Comparison of ENCODE assay signal across 10 cellular contexts in the genomic region with DNA sequence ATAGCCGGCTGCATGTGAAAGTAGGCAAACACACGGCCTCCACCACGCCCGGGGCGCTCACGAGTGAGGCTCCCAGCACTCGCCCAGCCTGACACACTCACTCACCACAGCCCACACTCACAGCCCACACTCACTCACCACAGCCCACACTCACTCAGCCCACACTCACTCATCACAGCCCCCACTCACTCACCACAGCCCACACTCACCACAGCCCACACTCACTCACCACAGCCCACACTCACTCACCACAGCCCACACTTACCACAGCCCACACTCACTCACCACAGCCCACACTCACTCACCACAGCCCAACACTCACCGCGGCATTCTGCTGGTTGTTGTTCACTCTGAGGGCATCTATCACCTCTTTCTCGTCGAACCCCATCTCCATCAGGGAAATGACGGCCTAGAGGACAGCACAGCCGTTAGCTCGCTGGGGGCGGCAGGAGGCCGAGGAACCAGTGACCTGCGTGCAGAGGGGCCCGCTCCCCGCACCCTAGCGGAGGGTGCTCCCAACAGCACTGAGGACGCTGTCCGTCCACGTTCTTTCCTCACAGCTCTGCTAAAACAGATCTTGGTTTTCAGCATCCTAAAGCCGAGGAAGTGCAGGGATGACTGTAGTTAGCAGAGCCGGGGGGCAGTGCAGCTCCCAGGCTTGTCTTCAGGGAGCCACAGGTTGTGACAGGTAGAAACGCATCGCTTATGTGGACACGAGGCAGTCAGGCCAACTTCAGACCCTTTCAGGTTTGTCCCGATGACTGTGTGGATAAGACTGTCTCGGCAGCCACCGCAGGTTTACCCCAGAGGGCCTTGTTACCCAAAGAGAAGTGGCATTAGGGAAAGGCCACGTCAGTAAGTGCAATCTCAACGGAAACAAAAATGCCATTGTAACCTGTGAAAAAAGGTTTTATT. TPM values are rescaled to one million over a fixed set of nuclear protein-coding genes. Genes with fewer than 3 reads are reported as not detected.
A peak's percentile ranks its signal among the peaks of the same experiment; 100 is the strongest.
DNase-seq lines count a peak whose midpoint lies in the region; ATAC-seq and TF ChIP-seq lines count a peak whose summit lies in the region.
"Had no signal": no experiment of that assay in that cellular context is flagged by ENCODE, and none has a peak within 500 bp of the region (broad histone marks: within the 10 kb centered on the region; RNA-seq: fewer than 3 reads in every experiment).

No MANE protein-coding gene starts in this region.

- H3K9me3 Mint-ChIP-seq in activated CD4-positive, alpha-beta T cell treated with anti-CD3 and anti-CD28 coated beads, Interleukin-2, amount 10 ng/mL, durations not matched to agents 24 days and 14 days: peaks cover 6% of the 10 kb centered on the region
- no peaks in the 10 kb centered on the region for H3K9me3 Mint-ChIP-seq in activated naive CD8-positive, alpha-beta T cell (ENCODE audit: low read depth)

- H3K4me3 ChIP-seq in HEK293 (ENCODE audit: low read depth, low read length): no peak overlapping the region

- CTCF ChIA-PET in HEK293 (lab: Yijun Ruan, JAX): no interaction called here

- ATAC-seq in omental fat pad (ENCODE audit: low FRiP score): no peak

- H3K27ac Mint-ChIP-seq in activated CD4-positive, alpha-beta T cell treated with anti-CD3 and anti-CD28 coated beads, Interleukin-2, amount 10 ng/mL, durations not matched to agents 24 days and 14 days: peak overlapping the region; percentile 98
- H3K27ac Mint-ChIP-seq in activated naive CD8-positive, alpha-beta T cell: peak overlapping the region; percentile 96

- H3K4me1 ChIP-seq in HEK293 (ENCODE audit: control insufficient read depth, insufficient read depth, low read length): no peaks in the 10 kb centered on the region

- H3K36me3 ChIP-seq in HEK293 (ENCODE audit: control insufficient read depth in 2 of 2, insufficient read depth in 1 of 2, low read length in 2 of 2): peaks cover 13 to 80% of the 10 kb centered on the region in 2 experiments; a peak in 2 of 3 replicates

- DNase-seq in activated CD4-positive, alpha-beta T cell treated with anti-CD3 and anti-CD28 coated beads, Interleukin-2, amount 10 ng/mL, durations not matched to agents 24 days and 14 days: peak; percentile 80
- peak; percentile 32 for DNase-seq in stimulated activated CD4-positive, alpha-beta T cell treated with anti-CD3 and anti-CD28 coated beads, Interleukin-4, amount 100 ng/mL, for 1 hour
- no peak for DNase-seq in T1000 (lab: John Stamatoyannopoulos, UW)
- DNase-seq in omental fat pad (ENCODE audit: low spot score): no peak
- DNase-seq in NCI-H510A (lab: John Stamatoyannopoulos, UW): no peak
- DNase-seq in DMS153 (lab: John Stamatoyannopoulos, UW): no peak
- DNase-seq: NCI-H1436 treated with DMSO at 0.1 percent for 48 hours had no signal

- peak overlapping the region; percentile 78 for H3K4me3 Mint-ChIP-seq in activated CD4-positive, alpha-beta T cell treated with anti-CD3 and anti-CD28 coated beads, Interleukin-2, amount 10 ng/mL, durations not matched to agents 24 days and 14 days
- peak overlapping the region; percentile 37 for H3K4me3 Mint-ChIP-seq in activated naive CD8-positive, alpha-beta T cell

- peaks cover 8% of the 10 kb centered on the region for H3K4me1 Mint-ChIP-seq in activated CD4-positive, alpha-beta T cell treated with anti-CD3 and anti-CD28 coated beads, Interleukin-2, amount 10 ng/mL, durations not matched to agents 24 days and 14 days
- peaks cover 6% of the 10 kb centered on the region for H3K4me1 Mint-ChIP-seq in activated naive CD8-positive, alpha-beta T cell (ENCODE audit: low read depth)

- intact Hi-C loops in activated CD4-positive, alpha-beta T cell treated with anti-CD3 and anti-CD28 coated beads, Interleukin-2, amount 10 ng/mL, durations not matched to agents 24 days and 14 days (cut with micrococcal nuclease): no loop called here

- POLR2A ChIA-PET in HEK293 (lab: Yijun Ruan, JAX): interaction anchor here (0.7 kb wide), 2 partner anchors 11 to 294 kb away, joined by 3 read pairs; no protein-coding TSS in a partner anchor

- H3K27ac ChIP-seq in HEK293 (ENCODE audit: extremely low read depth, low read depth, low read length): no peak overlapping the region
- H3K27ac ChIP-seq: neutrophil had no signal

- H3K27me3 Mint-ChIP-seq in activated CD4-positive, alpha-beta T cell treated with anti-CD3 and anti-CD28 coated beads, Interleukin-2, amount 10 ng/mL, durations not matched to agents 24 days and 14 days: peaks cover 4% of the 10 kb centered on the region
- no peaks in the 10 kb centered on the region for H3K27me3 Mint-ChIP-seq in activated naive CD8-positive, alpha-beta T cell

- H3K36me3 Mint-ChIP-seq in activated CD4-positive, alpha-beta T cell treated with anti-CD3 and anti-CD28 coated beads, Interleukin-2, amount 10 ng/mL, durations not matched to agents 24 days and 14 days (ENCODE audit: low read depth): peaks cover 71% of the 10 kb centered on the region
- peaks cover 25% of the 10 kb centered on the region for H3K36me3 Mint-ChIP-seq in activated naive CD8-positive, alpha-beta T cell

- no peaks in the 10 kb centered on the region for H3K9me3 ChIP-seq in HEK293 (ENCODE audit: control insufficient read depth, insufficient read depth, low read depth, low read length)
- H3K9me3 ChIP-seq: neutrophil had no signal

- TF ChIP-seq CTCF in HEK293 (tag by site-specific recombination; IDR thresholded peaks at IDR 0.05) (no peak), omental fat pad (IDR thresholded peaks at IDR 0.05) (no peak)

TF ChIP-seq in HEK293, 187 proteins besides CTCF, POLR2A, EP300 and RAD21:
- TF ChIP-seq ZNF510 (tag by site-specific recombination; IDR thresholded peaks at IDR 0.05; ENCODE audit: insufficient replicate concordance): no peak
- peak; percentile 99 for TF ChIP-seq EGR2 (tag by site-specific recombination; IDR thresholded peaks at IDR 0.05; ENCODE audit: low read depth)
- TF ChIP-seq ZFHX2 (tag by site-specific recombination; conservative IDR thresholded peaks at IDR 0.05): peak; percentile 99
- no peak for TF ChIP-seq ZBTB26 (tag by site-specific recombination; optimal IDR thresholded peaks at IDR 0.05)
TF ChIP-seq in HEK293: peak in this region for 2.

RNA-seq across cellular contexts. Expression of gene UBAC1, which starts 21.6 kb away (rescaled TPM):
- total RNA-seq in activated CD4-positive, alpha-beta T cell treated with anti-CD3 and anti-CD28 coated beads, Interleukin-2, amount 10 ng/mL, durations not matched to agents 24 days and 14 days: 43.2 and 47.7 TPM in 2 replicates
- total RNA-seq in omental fat pad: 10 to 100 TPM; 28.4 to 56.7 (median 34.6) TPM

RNA-seq across cellular contexts. Expression of gene CAMSAP1, which starts 32.3 kb away (rescaled TPM):
- 45.2 and 49.9 TPM in 2 replicates for total RNA-seq in activated CD4-positive, alpha-beta T cell treated with anti-CD3 and anti-CD28 coated beads, Interleukin-2, amount 10 ng/mL, durations not matched to agents 24 days and 14 days
- total RNA-seq in omental fat pad: 10 to 100 TPM; 22.3 to 52.5 (median 33.2) TPM

Comparison
In these comparisons a context has a peak if more than half of its experiments do, and no peak if none do; other contexts are left out.
1. DNase-seq: peak in activated CD4-positive, alpha-beta T cell treated with anti-CD3 and anti-CD28 coated beads, Interleukin-2, amount 10 ng/mL, durations not matched to agents 24 days and 14 days (single experiment) and stimulated activated CD4-positive, alpha-beta T cell treated with anti-CD3 and anti-CD28 coated beads, Interleukin-4, amount 100 ng/mL, for 1 hour (single experiment); none in T1000 (single experiment), omental fat pad (single experiment), NCI-H510A (single experiment) and DMS153 (single experiment).